Comparison of ENCODE assay signal across 20 cellular contexts in the genomic region with DNA sequence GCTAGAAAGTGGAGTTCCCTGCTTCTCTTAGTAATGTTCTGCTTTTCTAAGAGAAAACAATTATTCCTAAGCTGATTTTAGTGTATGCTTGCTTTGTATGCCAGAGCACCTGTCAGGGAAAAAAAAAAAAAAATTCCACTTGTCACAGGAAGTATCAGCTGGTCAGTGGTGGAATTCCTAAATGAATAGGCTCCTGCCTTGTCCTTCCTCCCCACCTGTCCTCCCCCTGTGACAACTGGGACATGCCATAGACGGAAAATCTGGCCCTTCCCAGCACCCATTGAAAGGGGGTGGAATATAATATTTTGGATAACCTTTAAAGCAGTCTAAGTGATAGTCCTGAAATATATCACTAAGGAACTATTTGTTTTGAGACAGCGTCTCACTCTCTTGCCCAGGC. TPM values are rescaled to one million over a fixed set of nuclear protein-coding genes. Genes with fewer than 3 reads are reported as not detected.
A peak's percentile ranks its signal among the peaks of the same experiment; 100 is the strongest.
DNase-seq lines count a peak whose midpoint lies in the region; ATAC-seq, FAIRE-seq and TF ChIP-seq lines count a peak whose summit lies in the region.
"Had no signal": no experiment of that assay in that cellular context is flagged by ENCODE, and none has a peak within 500 bp of the region (broad histone marks: within the 10 kb centered on the region; RNA-seq: fewer than 3 reads in every experiment).

No MANE protein-coding gene starts in this region.

- FAIRE-seq in endothelial cell of umbilical vein (lab: Jason Lieb, UNC), result peak; percentile 8

- H3K27ac Mint-ChIP-seq in activated CD8-positive, alpha-beta T cell treated with anti-CD3 and anti-CD28 coated beads for 36 hours, result peak overlapping the region; percentile 9
- H3K27ac Mint-ChIP-seq in activated CD8-positive, alpha-beta T cell treated with anti-CD3 and anti-CD28 coated beads, Interleukin-2, amount 10 ng/mL, durations not matched to agents 7 days and 5 days, result no peak overlapping the region
- H3K27ac Mint-ChIP-seq: CD14-positive monocyte; CD4-positive, alpha-beta memory T cell had no signal

- H3K9ac ChIP-seq in endothelial cell of umbilical vein (replicated peaks; ENCODE audit: extremely low read depth, insufficient read depth, low read length), result no peak overlapping the region
- H3K9ac ChIP-seq: BLaER1 had no signal

- H3K9me1 ChIP-seq in endothelial cell of umbilical vein (replicated peaks; ENCODE audit: control insufficient read depth, extremely low read depth, insufficient read depth, low read length), result no peaks in the 10 kb centered on the region

- peaks cover 6% of the 10 kb centered on the region for H3K36me3 Mint-ChIP-seq in activated CD8-positive, alpha-beta T cell treated with anti-CD3 and anti-CD28 coated beads for 36 hours (ENCODE audit: low read depth)
- H3K36me3 Mint-ChIP-seq in activated CD8-positive, alpha-beta T cell treated with anti-CD3 and anti-CD28 coated beads, Interleukin-2, amount 10 ng/mL, durations not matched to agents 7 days and 5 days (ENCODE audit: low read depth), result peaks cover 46% of the 10 kb centered on the region

- TF ChIP-seq POLR2A in endothelial cell of umbilical vein (IDR thresholded peaks at IDR 0.05; ENCODE audit: low read depth, low read length), result no peak
- TF ChIP-seq POLR2A in gastrocnemius medialis (IDR thresholded peaks at IDR 0.05), result no peak

- no peak for ATAC-seq in activated CD8-positive, alpha-beta T cell treated with anti-CD3 and anti-CD28 coated beads for 36 hours
- ATAC-seq in activated CD8-positive, alpha-beta T cell treated with anti-CD3 and anti-CD28 coated beads, Interleukin-2, amount 10 ng/mL, durations not matched to agents 7 days and 5 days, result no peak
- peak; percentile 41 to 45 for ATAC-seq in gastrocnemius medialis
- ATAC-seq in GM21529 (IDR thresholded peaks at IDR 0.05; ENCODE audit: unreplicated experiment), result no peak
- ATAC-seq: GM12878 had no signal

- peaks cover 5 to 6% of the 10 kb centered on the region in 2 experiments for H3K36me3 ChIP-seq in endothelial cell of umbilical vein (ENCODE audit: control insufficient read depth in 2 of 2, extremely low read depth in 1 of 2, insufficient read depth in 2 of 2, low read length in 2 of 2)
- H3K36me3 ChIP-seq in gastrocnemius medialis, result peaks cover 0 to 20% of the 10 kb centered on the region in 2 donors

- H3K27ac ChIP-seq in endothelial cell of umbilical vein (ENCODE audit: insufficient read depth, low read depth, low read length) (no peak overlapping the region), gastrocnemius medialis (peak overlapping the region in 2 of 4 donors; percentile 44 to 47)
- H3K27ac ChIP-seq: BLaER1 had no signal

- no peak for DNase-seq in activated CD8-positive, alpha-beta T cell treated with anti-CD3 and anti-CD28 coated beads for 36 hours
- DNase-seq in activated CD8-positive, alpha-beta T cell treated with anti-CD3 and anti-CD28 coated beads, Interleukin-2, amount 10 ng/mL, durations not matched to agents 7 days and 5 days, result no peak
- DNase-seq in endothelial cell of umbilical vein (ENCODE audit: low read depth, low spot score) (no peak), gastrocnemius medialis (no peak), HK-2 (ENCODE audit: unreplicated experiment) (no peak), HuH-7 (ENCODE audit: low spot score) (no peak)
- DNase-seq: 8988T; CD4-positive, alpha-beta memory T cell; DMS153; DND-41; EL; IMR-90 had no signal

- dilution Hi-C loops in endothelial cell of umbilical vein (cut with MboI; ENCODE audit: extremely low pct_ligation_motif_present, low sequenced_read_pairs), result no loop called here

- no peaks in the 10 kb centered on the region for H3K9me3 Mint-ChIP-seq in activated CD8-positive, alpha-beta T cell treated with anti-CD3 and anti-CD28 coated beads for 36 hours
- no peaks in the 10 kb centered on the region for H3K9me3 Mint-ChIP-seq in activated CD8-positive, alpha-beta T cell treated with anti-CD3 and anti-CD28 coated beads, Interleukin-2, amount 10 ng/mL, durations not matched to agents 7 days and 5 days (ENCODE audit: insufficient read depth)
- H3K9me3 Mint-ChIP-seq: CD4-positive, alpha-beta memory T cell had no signal

- H3K27me3 Mint-ChIP-seq in activated CD8-positive, alpha-beta T cell treated with anti-CD3 and anti-CD28 coated beads for 36 hours, result no peaks in the 10 kb centered on the region
- no peaks in the 10 kb centered on the region for H3K27me3 Mint-ChIP-seq in activated CD8-positive, alpha-beta T cell treated with anti-CD3 and anti-CD28 coated beads, Interleukin-2, amount 10 ng/mL, durations not matched to agents 7 days and 5 days (ENCODE audit: low read depth)
- H3K27me3 Mint-ChIP-seq: CD4-positive, alpha-beta memory T cell had no signal

- no peak overlapping the region for H2AFZ ChIP-seq in endothelial cell of umbilical vein (ENCODE audit: low read depth, low read length)

- in situ Hi-C loops in gastrocnemius medialis (cut with MboI; ENCODE audit: low sequenced_read_pairs in 4 of 4), result no loop called here

- no peaks in the 10 kb centered on the region for H3K4me1 Mint-ChIP-seq in activated CD8-positive, alpha-beta T cell treated with anti-CD3 and anti-CD28 coated beads for 36 hours (ENCODE audit: low read depth)
- no peaks in the 10 kb centered on the region for H3K4me1 Mint-ChIP-seq in activated CD8-positive, alpha-beta T cell treated with anti-CD3 and anti-CD28 coated beads, Interleukin-2, amount 10 ng/mL, durations not matched to agents 7 days and 5 days (ENCODE audit: low read depth)
- H3K4me1 Mint-ChIP-seq: CD14-positive monocyte; CD4-positive, alpha-beta memory T cell had no signal

- H3K27me3 ChIP-seq in endothelial cell of umbilical vein (ENCODE audit: control insufficient read depth in 2 of 2, insufficient read depth in 2 of 2, low read length in 2 of 2) (no peaks in the 10 kb centered on the region), gastrocnemius medialis (no peaks in the 10 kb centered on the region)
- H3K27me3 ChIP-seq: BLaER1 had no signal

- H3K4me1 ChIP-seq in endothelial cell of umbilical vein (ENCODE audit: control insufficient read depth, extremely low read depth, insufficient read depth, low read length), result peaks cover 9% of the 10 kb centered on the region
- H3K4me1 ChIP-seq in gastrocnemius medialis, result peaks cover 19 to 64% of the 10 kb centered on the region in 2 donors
- H3K4me1 ChIP-seq: BLaER1, HAP-1 had no signal

- H3K4me3 ChIP-seq in endothelial cell of umbilical vein (replicated peaks in 1 of 3; ENCODE audit: insufficient read depth in 1 of 3, low read depth in 1 of 3, low read length in 3 of 3) (no peak overlapping the region), gastrocnemius medialis (no peak overlapping the region)
- H3K4me3 ChIP-seq: BLaER1, GM12878, HAP-1 had no signal

- no TSS peak for BruUV-seq in endothelial cell of umbilical vein (replicated peaks; lab: Mats Ljungman, UMichigan)

- no peak overlapping the region for H3K4me2 ChIP-seq in endothelial cell of umbilical vein (ENCODE audit: insufficient read depth, low read length)
- H3K4me2 ChIP-seq: BLaER1 had no signal

- CTCF ChIA-PET in activated CD8-positive, alpha-beta T cell treated with anti-CD3 and anti-CD28 coated beads for 36 hours (lab: Charles Lee), result interaction anchor here (1.2 to 2.2 kb wide), 2 partner anchors 16 to 33 kb away, joined by 5 to 10 read pairs; no protein-coding TSS in a partner anchor
- CTCF ChIA-PET in activated CD8-positive, alpha-beta T cell treated with anti-CD3 and anti-CD28 coated beads, Interleukin-2, amount 10 ng/mL, durations not matched to agents 7 days and 5 days (lab: Charles Lee), result interaction anchor here (1.1 to 1.4 kb wide), 2 partner anchors 17 to 148 kb away, joined by 3 to 5 read pairs; no protein-coding TSS in a partner anchor
- CTCF ChIA-PET in endothelial cell of umbilical vein (lab: Charles Lee), result interaction anchor here (1.5 kb wide), 1 partner anchor 16 kb away, joined by 4 read pairs; no protein-coding TSS in a partner anchor

- no peak for TF ChIP-seq CTCF in activated CD8-positive, alpha-beta T cell treated with anti-CD3 and anti-CD28 coated beads for 36 hours (IDR thresholded peaks at IDR 0.05)
- TF ChIP-seq CTCF in endothelial cell of umbilical vein (IDR thresholded peaks at IDR 0.05; ENCODE audit: extremely low read depth in 1 of 2, insufficient read depth in 1 of 2, low read depth in 1 of 2, low read length in 2 of 2) (no peak), gastrocnemius medialis (IDR thresholded peaks at IDR 0.05 in 4 of 5, conservative IDR thresholded peaks at IDR 0.05 in 1 of 5) (no peak)

- H3K79me2 ChIP-seq in endothelial cell of umbilical vein (ENCODE audit: control insufficient read depth, insufficient read depth, low read length), result no peaks in the 10 kb centered on the region

- no peaks in the 10 kb centered on the region for H3K9me3 ChIP-seq in endothelial cell of umbilical vein (replicated peaks; ENCODE audit: control insufficient read depth, insufficient read depth, low read length)
- H3K9me3 ChIP-seq in gastrocnemius medialis, result no peaks in the 10 kb centered on the region
- H3K9me3 ChIP-seq: BLaER1, HAP-1 had no signal

- POLR2A ChIA-PET in activated CD8-positive, alpha-beta T cell treated with anti-CD3 and anti-CD28 coated beads for 36 hours (lab: Charles Lee), result no interaction called here
- POLR2A ChIA-PET in activated CD8-positive, alpha-beta T cell treated with anti-CD3 and anti-CD28 coated beads, Interleukin-2, amount 10 ng/mL, durations not matched to agents 7 days and 5 days (lab: Charles Lee), result no interaction called here
- POLR2A ChIA-PET in endothelial cell of umbilical vein (lab: Charles Lee), result no interaction called here

- H4K20me1 ChIP-seq in endothelial cell of umbilical vein (replicated peaks; ENCODE audit: control insufficient read depth, extremely low read depth, insufficient read depth, low read length), result no peaks in the 10 kb centered on the region
- H4K20me1 ChIP-seq: BLaER1 had no signal

- H3K4me3 Mint-ChIP-seq in activated CD8-positive, alpha-beta T cell treated with anti-CD3 and anti-CD28 coated beads for 36 hours, result no peak overlapping the region
- no peak overlapping the region for H3K4me3 Mint-ChIP-seq in activated CD8-positive, alpha-beta T cell treated with anti-CD3 and anti-CD28 coated beads, Interleukin-2, amount 10 ng/mL, durations not matched to agents 7 days and 5 days
- H3K4me3 Mint-ChIP-seq: CD14-positive monocyte; CD4-positive, alpha-beta memory T cell had no signal

- intact Hi-C loops in activated CD8-positive, alpha-beta T cell treated with anti-CD3 and anti-CD28 coated beads for 36 hours (cut with micrococcal nuclease), result no loop called here
- intact Hi-C loops in endothelial cell of umbilical vein (cut with micrococcal nuclease) (no loop called here), gastrocnemius medialis (cut with DNase I; ENCODE audit: low total_unique reads) (no loop called here)

RNA-seq across cellular contexts. Expression of gene FNDC5, which starts 10.8 kb away (rescaled TPM):
- total RNA-seq in activated CD8-positive, alpha-beta T cell treated with anti-CD3 and anti-CD28 coated beads for 36 hours, result not detected
- total RNA-seq in activated CD8-positive, alpha-beta T cell treated with anti-CD3 and anti-CD28 coated beads, Interleukin-2, amount 10 ng/mL, durations not matched to agents 7 days and 5 days, result not detected
- total RNA-seq in endothelial cell of umbilical vein (0.64 TPM in 1 of 2 replicates, not detected in the other), gastrocnemius medialis (100 to 1,000 TPM in 3 of 4 donors, 10 to 100 TPM in 1; 39.6 to 274 (median 114) TPM)
- polyA plus RNA-seq in endothelial cell of umbilical vein, result 0.14 and 0.49 TPM in 2 replicates
- 0.25 and 0.34 TPM in 2 replicates for polyA plus RNA-seq in endothelial cell of umbilical vein (2011; cell fraction: cytosol; rRNA removed)
- polyA plus RNA-seq in endothelial cell of umbilical vein (2011; cell fraction: nucleus; rRNA removed), result 0.09 and 0.66 TPM in 2 replicates
- 0.18 and 0.28 TPM in 2 replicates for polyA plus RNA-seq in endothelial cell of umbilical vein (2012)
- polyA minus RNA-seq in endothelial cell of umbilical vein, result 1.1 TPM in 1 of 2 replicates, not detected in the other
- polyA minus RNA-seq in endothelial cell of umbilical vein (2011; cell fraction: cytosol; rRNA and poly(A)+ RNA removed), result not detected
- polyA minus RNA-seq in endothelial cell of umbilical vein (2011; cell fraction: nucleus; rRNA and poly(A)+ RNA removed), result not detected in 2 replicates
- total RNA-seq: CD4-positive, alpha-beta memory T cell; GM12878; HT-29 had no signal
- polyA plus RNA-seq: CD14-positive monocyte; CD4-positive, alpha-beta memory T cell had no signal

RNA-seq across cellular contexts. Expression of gene HPCA, which starts 26.4 kb away (rescaled TPM):
- under 1 TPM; 0.49 to 0.61 TPM for total RNA-seq in activated CD8-positive, alpha-beta T cell treated with anti-CD3 and anti-CD28 coated beads for 36 hours
- total RNA-seq in activated CD8-positive, alpha-beta T cell treated with anti-CD3 and anti-CD28 coated beads, Interleukin-2, amount 10 ng/mL, durations not matched to agents 7 days and 5 days, result not detected
- total RNA-seq in endothelial cell of umbilical vein (not detected in 2 replicates), gastrocnemius medialis (not detected)
- not detected in 2 replicates for polyA plus RNA-seq in endothelial cell of umbilical vein
- 0.04 TPM in 1 of 2 replicates, not detected in the other for polyA plus RNA-seq in endothelial cell of umbilical vein (2011; cell fraction: cytosol; rRNA removed)
- 0.52 TPM in 1 of 2 replicates, not detected in the other for polyA plus RNA-seq in endothelial cell of umbilical vein (2011; cell fraction: nucleus; rRNA removed)
- not detected in 2 replicates for polyA plus RNA-seq in endothelial cell of umbilical vein (2012)
- not detected in 2 replicates for polyA minus RNA-seq in endothelial cell of umbilical vein
- not detected for polyA minus RNA-seq in endothelial cell of umbilical vein (2011; cell fraction: cytosol; rRNA and poly(A)+ RNA removed)
- polyA minus RNA-seq in endothelial cell of umbilical vein (2011; cell fraction: nucleus; rRNA and poly(A)+ RNA removed), result not detected in 2 replicates
- total RNA-seq: G401, GM12878, H4, IMR-90 had no signal
- polyA plus RNA-seq: CD14-positive monocyte; CD4-positive, alpha-beta memory T cell had no signal

RNA-seq across cellular contexts. Expression of gene TMEM54, which starts 41.3 kb away (rescaled TPM):
- total RNA-seq in activated CD8-positive, alpha-beta T cell treated with anti-CD3 and anti-CD28 coated beads for 36 hours, result 1 to 10 TPM; 1.3 to 1.9 TPM
- not detected for total RNA-seq in activated CD8-positive, alpha-beta T cell treated with anti-CD3 and anti-CD28 coated beads, Interleukin-2, amount 10 ng/mL, durations not matched to agents 7 days and 5 days
- 14.8 and 23.6 TPM in 2 replicates for total RNA-seq in endothelial cell of umbilical vein
- 77.2 and 89.7 TPM in 2 replicates for polyA plus RNA-seq in endothelial cell of umbilical vein
- 46.0 and 59.0 TPM in 2 replicates for polyA plus RNA-seq in endothelial cell of umbilical vein (2011; cell fraction: cytosol; rRNA removed)
- 13.8 and 15.0 TPM in 2 replicates for polyA plus RNA-seq in endothelial cell of umbilical vein (2011; cell fraction: nucleus; rRNA removed)
- polyA plus RNA-seq in endothelial cell of umbilical vein (2012), result 69.8 and 78.5 TPM in 2 replicates
- 15.7 and 35.0 TPM in 2 replicates for polyA minus RNA-seq in endothelial cell of umbilical vein
- polyA minus RNA-seq in endothelial cell of umbilical vein (2011; cell fraction: cytosol; rRNA and poly(A)+ RNA removed), result 7.7 TPM
- 3.2 and 3.3 TPM in 2 replicates for polyA minus RNA-seq in endothelial cell of umbilical vein (2011; cell fraction: nucleus; rRNA and poly(A)+ RNA removed)
- 1 to 10 TPM; 4.0 to 7.0 (median 4.8) TPM for total RNA-seq in gastrocnemius medialis
- total RNA-seq: CD4-positive, alpha-beta memory T cell had no signal
- polyA plus RNA-seq: CD14-positive monocyte; CD4-positive, alpha-beta memory T cell had no signal

RNA-seq across cellular contexts. Expression of gene S100PBP, which starts 42.5 kb away (rescaled TPM):
- total RNA-seq in activated CD8-positive, alpha-beta T cell treated with anti-CD3 and anti-CD28 coated beads for 36 hours, result 10 to 100 TPM; 25.7 to 27.3 TPM
- 10 to 100 TPM; 78.3 to 78.9 TPM for total RNA-seq in activated CD8-positive, alpha-beta T cell treated with anti-CD3 and anti-CD28 coated beads, Interleukin-2, amount 10 ng/mL, durations not matched to agents 7 days and 5 days
- total RNA-seq in endothelial cell of umbilical vein, result 36.9 and 38.6 TPM in 2 replicates
- 15.4 and 16.4 TPM in 2 replicates for polyA plus RNA-seq in endothelial cell of umbilical vein
- 12.7 and 13.9 TPM in 2 replicates for polyA plus RNA-seq in endothelial cell of umbilical vein (2011; cell fraction: cytosol; rRNA removed)
- polyA plus RNA-seq in endothelial cell of umbilical vein (2011; cell fraction: nucleus; rRNA removed), result 49.7 and 54.6 TPM in 2 replicates
- polyA plus RNA-seq in endothelial cell of umbilical vein (2012), result 16.8 and 17.3 TPM in 2 replicates
- 26.2 and 34.7 TPM in 2 replicates for polyA minus RNA-seq in endothelial cell of umbilical vein
- polyA minus RNA-seq in endothelial cell of umbilical vein (2011; cell fraction: cytosol; rRNA and poly(A)+ RNA removed), result 12.7 TPM
- polyA minus RNA-seq in endothelial cell of umbilical vein (2011; cell fraction: nucleus; rRNA and poly(A)+ RNA removed), result 27.5 and 47.7 TPM in 2 replicates
- 10 to 100 TPM in 2 of 4 donors, 1 to 10 TPM in 2; 4.9 to 11.5 (median 9.9) TPM for total RNA-seq in gastrocnemius medialis

RNA-seq across cellular contexts. Expression of gene YARS1, which starts 42.8 kb away (rescaled TPM):
- 100 to 1,000 TPM; 231 to 238 TPM for total RNA-seq in activated CD8-positive, alpha-beta T cell treated with anti-CD3 and anti-CD28 coated beads for 36 hours
- total RNA-seq in activated CD8-positive, alpha-beta T cell treated with anti-CD3 and anti-CD28 coated beads, Interleukin-2, amount 10 ng/mL, durations not matched to agents 7 days and 5 days, result 100 to 1,000 TPM; 175 to 189 TPM
- total RNA-seq in endothelial cell of umbilical vein (130 and 144 TPM in 2 replicates), gastrocnemius medialis (10 to 100 TPM; 37.8 to 59.4 (median 55.9) TPM)
- polyA plus RNA-seq in endothelial cell of umbilical vein, result 31.5 and 38.2 TPM in 2 replicates
- polyA plus RNA-seq in endothelial cell of umbilical vein (2011; cell fraction: cytosol; rRNA removed), result 49.4 and 50.9 TPM in 2 replicates
- 102 and 121 TPM in 2 replicates for polyA plus RNA-seq in endothelial cell of umbilical vein (2011; cell fraction: nucleus; rRNA removed)
- polyA plus RNA-seq in endothelial cell of umbilical vein (2012), result 77.2 and 108 TPM in 2 replicates
- polyA minus RNA-seq in endothelial cell of umbilical vein, result 72.1 and 73.4 TPM in 2 replicates
- polyA minus RNA-seq in endothelial cell of umbilical vein (2011; cell fraction: cytosol; rRNA and poly(A)+ RNA removed), result 79.1 TPM
- 41.4 and 54.8 TPM in 2 replicates for polyA minus RNA-seq in endothelial cell of umbilical vein (2011; cell fraction: nucleus; rRNA and poly(A)+ RNA removed)

Comparison
In these comparisons a context has a peak if more than half of its experiments do, and no peak if none do; other contexts are left out.
1. ATAC-seq: peak in gastrocnemius medialis (2 of 2); none in activated CD8-positive, alpha-beta T cell treated with anti-CD3 and anti-CD28 coated beads for 36 hours (single experiment), activated CD8-positive, alpha-beta T cell treated with anti-CD3 and anti-CD28 coated beads, Interleukin-2, amount 10 ng/mL, durations not matched to agents 7 days and 5 days (single experiment) and GM21529 (single experiment).
2. RNA of gene FNDC5, which starts 10.8 kb away (total RNA-seq): 39.6 to 274 TPM in gastrocnemius medialis; 0.64 TPM in endothelial cell of umbilical vein, not detected in activated CD8-positive, alpha-beta T cell treated with anti-CD3 and anti-CD28 coated beads for 36 hours and not detected in activated CD8-positive, alpha-beta T cell treated with anti-CD3 and anti-CD28 coated beads, Interleukin-2, amount 10 ng/mL, durations not matched to agents 7 days and 5 days; every median in the first group is over 10 times any median in the second.